17 cellular contexts compared by ENCODE assay signal in the genomic region with DNA sequence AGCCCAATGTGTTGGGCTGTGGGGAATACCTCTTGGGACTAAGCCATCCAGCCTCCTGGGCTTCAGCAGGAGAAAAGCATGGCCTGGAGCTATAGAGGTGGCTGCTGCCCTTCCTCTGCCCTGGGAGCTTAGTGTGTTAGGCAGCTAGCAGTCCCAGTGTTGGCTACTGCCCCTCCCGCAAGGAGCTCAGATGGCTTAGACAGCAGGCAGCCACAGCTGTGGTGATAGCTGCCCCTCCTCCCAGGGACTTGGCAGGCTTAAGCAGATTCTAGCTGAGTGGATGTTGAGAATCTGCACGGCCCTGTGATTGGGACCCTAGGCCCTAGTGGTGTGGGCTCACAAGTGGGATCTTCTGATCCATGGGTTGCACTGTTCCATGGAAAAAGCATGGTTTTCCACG.
"Had no signal": no experiment of that assay in that cellular context is flagged by ENCODE, and none has a peak within 500 bp of the region (broad histone marks: within the 10 kb centered on the region; RNA-seq: fewer than 3 reads in every experiment).

No MANE protein-coding gene starts in this region.

- H3K9me3 ChIP-seq: ascending aorta, colonic mucosa, prostate gland, transverse colon, uterus had no signal

- H3K27me3 ChIP-seq: ascending aorta, colonic mucosa, left lung, transverse colon, uterus had no signal

- DNase-seq: activated CD4-positive, alpha-beta T cell treated with anti-CD3 and anti-CD28 coated beads, Interleukin-2, amount 10 ng/mL, durations not matched to agents 24 days and 14 days; activated CD8-positive, alpha-beta T cell treated with anti-CD3 and anti-CD28 coated beads for 36 hours; activated effector memory CD4-positive, alpha-beta T cell treated with Interleukin-2 at 50 U/mL for 16 hours; activated naive CD4-positive, alpha-beta T cell treated with anti-CD3 and anti-CD28 coated beads, Interleukin-2, amount 10 ng/mL, durations not matched to agents 7 days and 5 days; activated T-cell treated with anti-CD3 and anti-CD28 coated beads, Interleukin-2, amount 50 U/mL, for 48 hours; colonic mucosa; head of caudate nucleus; left lung; right cardiac atrium; stimulated activated CD4-positive, alpha-beta T cell treated with anti-CD3 and anti-CD28 coated beads, Interleukin-15, amount 100 ng/mL, for 24 hours; stimulated activated CD4-positive, alpha-beta T cell treated with anti-CD3 and anti-CD28 coated beads, Interleukin-2, amount 100 ng/mL, for 48 hours; T-helper 9 cell; transverse colon; uterus had no signal

- H3K27ac ChIP-seq: ascending aorta, colonic mucosa, left lung, prostate gland, skin epidermis, transverse colon, uterus had no signal

- H3K4me1 ChIP-seq: ascending aorta, colonic mucosa, left lung, prostate gland, transverse colon, uterus had no signal

- H3K36me3 ChIP-seq: ascending aorta, colonic mucosa, left lung, prostate gland, transverse colon, uterus had no signal

- H3K4me3 ChIP-seq: ascending aorta, colonic mucosa, left lung, prostate gland, skin epidermis, transverse colon, uterus had no signal
